In genomic region chr13:30341815-30342570, GRCh38 we compare ENCODE assay signal across 8 cellular contexts. TPM values are rescaled to one million over a fixed set of nuclear protein-coding genes. Genes with fewer than 3 reads are reported as not detected.
DNase-seq lines count a peak whose midpoint lies in the region; FAIRE-seq and TF ChIP-seq lines count a peak whose summit lies in the region.

No MANE protein-coding gene starts in this region.

- no peak for TF ChIP-seq POLR2A in GM12892 (IDR thresholded peaks at IDR 0.05; ENCODE audit: low read depth, low read length)

- H3K4me3 ChIP-seq in SK-N-MC (peak overlapping the region; percentile 55), rectal smooth muscle tissue (ENCODE audit: low read length) (no peak overlapping the region)

- H3K9ac ChIP-seq in SK-N-MC (ENCODE audit: insufficient read length) (peak overlapping the region; percentile 61), rectal smooth muscle tissue (ENCODE audit: low read length) (no peak overlapping the region)

- FAIRE-seq in GM12892 (lab: Jason Lieb, UNC) = no peak

- H3K27me3 ChIP-seq in rectal smooth muscle tissue (ENCODE audit: control insufficient read depth, insufficient read depth, low read length) = no peaks in the 10 kb centered on the region

- H3K27ac Mint-ChIP-seq in glutamatergic neuron (ENCODE audit: unreplicated experiment) = no peak overlapping the region
- no peak overlapping the region for H3K27ac Mint-ChIP-seq in activated CD4-positive, alpha-beta T cell treated with anti-CD3 and anti-CD28 coated beads, Interleukin-2, amount 10 ng/mL, durations not matched to agents 24 days and 14 days

- H3K36me3 Mint-ChIP-seq in glutamatergic neuron (ENCODE audit: unreplicated experiment) = no peaks in the 10 kb centered on the region
- H3K36me3 Mint-ChIP-seq in activated CD4-positive, alpha-beta T cell treated with anti-CD3 and anti-CD28 coated beads, Interleukin-2, amount 10 ng/mL, durations not matched to agents 24 days and 14 days (ENCODE audit: low read depth) = peaks cover 47% of the 10 kb centered on the region

- H3K36me3 ChIP-seq in SK-N-MC (ENCODE audit: insufficient read depth, low read length) (no peaks in the 10 kb centered on the region), rectal smooth muscle tissue (ENCODE audit: control insufficient read depth, insufficient read depth, low read length) (no peaks in the 10 kb centered on the region)

- H3K27me3 Mint-ChIP-seq in glutamatergic neuron (ENCODE audit: unreplicated experiment) = peaks cover 4% of the 10 kb centered on the region
- H3K27me3 Mint-ChIP-seq in activated CD4-positive, alpha-beta T cell treated with anti-CD3 and anti-CD28 coated beads, Interleukin-2, amount 10 ng/mL, durations not matched to agents 24 days and 14 days = no peaks in the 10 kb centered on the region

- H3K4me1 ChIP-seq in rectal smooth muscle tissue (ENCODE audit: control insufficient read depth, insufficient read depth, low read length) = peaks cover 45% of the 10 kb centered on the region

- H3K4me3 Mint-ChIP-seq in glutamatergic neuron (ENCODE audit: unreplicated experiment) = peak overlapping the region; percentile 0
- H3K4me3 Mint-ChIP-seq in activated CD4-positive, alpha-beta T cell treated with anti-CD3 and anti-CD28 coated beads, Interleukin-2, amount 10 ng/mL, durations not matched to agents 24 days and 14 days = no peak overlapping the region

- peaks cover 21% of the 10 kb centered on the region for H3K4me1 Mint-ChIP-seq in glutamatergic neuron (ENCODE audit: low read depth, unreplicated experiment)
- H3K4me1 Mint-ChIP-seq in activated CD4-positive, alpha-beta T cell treated with anti-CD3 and anti-CD28 coated beads, Interleukin-2, amount 10 ng/mL, durations not matched to agents 24 days and 14 days = peaks cover 24% of the 10 kb centered on the region

- peaks cover 2% of the 10 kb centered on the region for H3K9me3 Mint-ChIP-seq in glutamatergic neuron (ENCODE audit: unreplicated experiment)
- H3K9me3 Mint-ChIP-seq in activated CD4-positive, alpha-beta T cell treated with anti-CD3 and anti-CD28 coated beads, Interleukin-2, amount 10 ng/mL, durations not matched to agents 24 days and 14 days = no peaks in the 10 kb centered on the region

- intact Hi-C loops in activated CD4-positive, alpha-beta T cell treated with anti-CD3 and anti-CD28 coated beads, Interleukin-2, amount 10 ng/mL, durations not matched to agents 24 days and 14 days (cut with micrococcal nuclease) = no loop called here

- peak; percentile 63 for DNase-seq in Daoy (ENCODE audit: low read depth)
- DNase-seq in SK-N-MC (ENCODE audit: low read depth, low spot score) = no peak
- DNase-seq in glutamatergic neuron = peak; percentile 44
- DNase-seq in activated CD4-positive, alpha-beta T cell treated with anti-CD3 and anti-CD28 coated beads, Interleukin-2, amount 10 ng/mL, durations not matched to agents 24 days and 14 days = no peak
- no peak for DNase-seq in DMS53 treated with DMSO at 0.1 percent for 48 hours (lab: John Stamatoyannopoulos, UW; ENCODE audit: unreplicated experiment)
- DNase-seq in GM10266 (ENCODE audit: extremely low spot score) = no peak
- DNase-seq in GM12892 (ENCODE audit: insufficient read length) = no peak

- H3K9me3 ChIP-seq in SK-N-MC (ENCODE audit: low read depth, low read length) = no peaks in the 10 kb centered on the region

- no peak for TF ChIP-seq CTCF in glutamatergic neuron (IDR thresholded peaks at IDR 0.05; ENCODE audit: partially characterized antibody, unreplicated experiment)
- TF ChIP-seq CTCF in GM10266 (IDR thresholded peaks at IDR 0.05; ENCODE audit: control insufficient read depth, insufficient read depth, low read depth, missing control alignments) = no peak

- peak overlapping the region; percentile 87 for H3K27ac ChIP-seq in SK-N-MC
- peak overlapping the region; percentile 80 for H3K27ac ChIP-seq in rectal smooth muscle tissue (ENCODE audit: low read depth, low read length)

RNA-seq across cellular contexts. Expression of gene KATNAL1, which starts 34.6 kb away (rescaled TPM):
- total RNA-seq in Daoy (2014; rRNA removed; shearing (Covaris generic)) = 14.3 and 21.8 TPM in 2 replicates
- 74.6 TPM for total RNA-seq in glutamatergic neuron (ENCODE audit: unreplicated experiment)
- 7.5 and 9.0 TPM in 2 replicates for total RNA-seq in activated CD4-positive, alpha-beta T cell treated with anti-CD3 and anti-CD28 coated beads, Interleukin-2, amount 10 ng/mL, durations not matched to agents 24 days and 14 days
- 11.2 TPM for polyA plus RNA-seq in GM12892 (2012; ENCODE audit: missing spikeins)

Comparison
In these comparisons a context has a peak if more than half of its experiments do, and no peak if none do; other contexts are left out.
1. DNase-seq: peak in Daoy (single experiment) and glutamatergic neuron (single experiment); none in SK-N-MC (single experiment), activated CD4-positive, alpha-beta T cell treated with anti-CD3 and anti-CD28 coated beads, Interleukin-2, amount 10 ng/mL, durations not matched to agents 24 days and 14 days (single experiment), DMS53 treated with DMSO at 0.1 percent for 48 hours (single experiment), GM10266 (single experiment) and GM12892 (single experiment).